ENCODE assay signal across 20 cellular contexts in genomic region chr3:96200897-96201296, GRCh38.
DNase-seq lines count a peak whose midpoint lies in the region; ATAC-seq and TF ChIP-seq lines count a peak whose summit lies in the region.
"Had no signal": no experiment of that assay in that cellular context is flagged by ENCODE, and none has a peak within 500 bp of the region (broad histone marks: within the 10 kb centered on the region; RNA-seq: fewer than 3 reads in every experiment).

No MANE protein-coding gene starts in this region.

- intact Hi-C loops in Right ventricle myocardium inferior (cut with DNase I) = no loop called here
- intact Hi-C loops in left ventricle myocardium inferior (cut with micrococcal nuclease) = no loop called here
- intact Hi-C loops in aorta (cut with DNase I) = no loop called here
- intact Hi-C loops in Caco-2 (cut with micrococcal nuclease; ENCODE audit: unreplicated experiment) = no loop called here

- ATAC-seq in Right ventricle myocardium inferior (peak; percentile 13), aorta (ENCODE audit: low FRiP score) (peak; percentile 51)
- peak; percentile 34 for ATAC-seq in stimulated activated memory B cell treated with anti-CD40 and anti-IgM and Interleukin-4, amounts not matched to agents 10 μg/mL and 1 μg/mL and 100 μg/mL, for 72 hours
- ATAC-seq: CD8-positive, alpha-beta T cell; GM12878; HCT116 had no signal

- POLR2A ChIA-PET in Caco-2 (lab: Charles Lee) = no interaction called here

- H3K27ac Mint-ChIP-seq in stimulated activated memory B cell treated with anti-CD40 and anti-IgM and Interleukin-4, amounts not matched to agents 10 μg/mL and 1 μg/mL and 100 μg/mL, for 72 hours = no peak overlapping the region
- H3K27ac Mint-ChIP-seq in Caco-2 (ENCODE audit: unreplicated experiment) = no peak overlapping the region
- H3K27ac Mint-ChIP-seq: B cell; CD4-positive, CD25-positive, alpha-beta regulatory T cell; CD8-positive, alpha-beta T cell had no signal

- no peak overlapping the region for H3K4me3 Mint-ChIP-seq in stimulated activated memory B cell treated with anti-CD40 and anti-IgM and Interleukin-4, amounts not matched to agents 10 μg/mL and 1 μg/mL and 100 μg/mL, for 72 hours
- H3K4me3 Mint-ChIP-seq in Caco-2 (ENCODE audit: unreplicated experiment) = no peak overlapping the region
- H3K4me3 Mint-ChIP-seq: B cell; CD8-positive, alpha-beta T cell had no signal

- CTCF ChIA-PET in Caco-2 (lab: Charles Lee) = no interaction called here

- H3K27ac ChIP-seq in left ventricle myocardium inferior (replicated peaks) (no peak overlapping the region), aorta (ENCODE audit: low read depth in 1 of 2, low read length in 2 of 2) (no peak overlapping the region)
- H3K27ac ChIP-seq: 22Rv1, BLaER1, C4-2B, GM23248 had no signal

- H3K27me3 ChIP-seq in left ventricle myocardium inferior (ENCODE audit: low read depth) (no peaks in the 10 kb centered on the region), aorta (ENCODE audit: control insufficient read depth in 1 of 2, insufficient read depth in 2 of 2, low read length in 1 of 2) (no peaks in the 10 kb centered on the region), Caco-2 (replicated peaks; ENCODE audit: control insufficient read depth, insufficient read depth, low read length) (no peaks in the 10 kb centered on the region)
- H3K27me3 ChIP-seq: BLaER1 had no signal

- H3K36me3 ChIP-seq in left ventricle myocardium inferior (no peaks in the 10 kb centered on the region), aorta (ENCODE audit: control insufficient read depth in 1 of 2, insufficient read depth in 2 of 2, low read length in 1 of 2) (no peaks in the 10 kb centered on the region), Caco-2 (ENCODE audit: control insufficient read depth, insufficient read depth, low read length) (no peaks in the 10 kb centered on the region)
- H3K36me3 ChIP-seq: BLaER1 had no signal

- TF ChIP-seq CTCF in left ventricle myocardium inferior (IDR thresholded peaks at IDR 0.05; ENCODE audit: borderline replicate concordance) = no peak
- no peak for TF ChIP-seq CTCF in Caco-2 (IDR thresholded peaks at IDR 0.05; ENCODE audit: insufficient read depth in 1 of 2, low read depth in 1 of 2, low read length in 1 of 2, severe bottlenecking in 1 of 2, unreplicated experiment in 1 of 2)

- no TSS peak for BruUV-seq in Caco-2 (replicated peaks; lab: Mats Ljungman, UMichigan)

- H3K9me3 ChIP-seq in left ventricle myocardium inferior (replicated peaks) (peaks cover 33% of the 10 kb centered on the region), aorta (ENCODE audit: control insufficient read depth, low read length) (peaks cover 2% of the 10 kb centered on the region), Caco-2 (no peaks in the 10 kb centered on the region)
- H3K9me3 ChIP-seq: BLaER1 had no signal

- no peaks in the 10 kb centered on the region for H3K4me1 Mint-ChIP-seq in stimulated activated memory B cell treated with anti-CD40 and anti-IgM and Interleukin-4, amounts not matched to agents 10 μg/mL and 1 μg/mL and 100 μg/mL, for 72 hours
- no peaks in the 10 kb centered on the region for H3K4me1 Mint-ChIP-seq in Caco-2 (ENCODE audit: low read depth, unreplicated experiment)
- H3K4me1 Mint-ChIP-seq: B cell; CD4-positive, CD25-positive, alpha-beta regulatory T cell had no signal

- no peaks in the 10 kb centered on the region for H3K4me1 ChIP-seq in left ventricle myocardium inferior
- no peaks in the 10 kb centered on the region for H3K4me1 ChIP-seq in aorta (ENCODE audit: control insufficient read depth in 1 of 2, insufficient read depth in 2 of 2, low read length in 2 of 2)
- H3K4me1 ChIP-seq in Caco-2 = no peaks in the 10 kb centered on the region
- H3K4me1 ChIP-seq: BLaER1 had no signal

- WGBS in aorta, 2 donors = 59 to 78% methylated on average over 1 of the region's 1 CpG

- H3K27me3 Mint-ChIP-seq in stimulated activated memory B cell treated with anti-CD40 and anti-IgM and Interleukin-4, amounts not matched to agents 10 μg/mL and 1 μg/mL and 100 μg/mL, for 72 hours = no peaks in the 10 kb centered on the region
- no peaks in the 10 kb centered on the region for H3K27me3 Mint-ChIP-seq in Caco-2 (ENCODE audit: insufficient read depth, unreplicated experiment)
- H3K27me3 Mint-ChIP-seq: B cell; CD4-positive, CD25-positive, alpha-beta regulatory T cell had no signal

- no peak overlapping the region for H3K4me3 ChIP-seq in left ventricle myocardium inferior
- H3K4me3 ChIP-seq in aorta (ENCODE audit: low read length in 2 of 2) = no peak overlapping the region
- no peak overlapping the region for H3K4me3 ChIP-seq in Caco-2 (ENCODE audit: low read depth, low read length)
- H3K4me3 ChIP-seq: BLaER1, GM12878, GM23248 had no signal

- no peaks in the 10 kb centered on the region for H3K36me3 Mint-ChIP-seq in stimulated activated memory B cell treated with anti-CD40 and anti-IgM and Interleukin-4, amounts not matched to agents 10 μg/mL and 1 μg/mL and 100 μg/mL, for 72 hours
- H3K36me3 Mint-ChIP-seq in Caco-2 (ENCODE audit: insufficient read depth, unreplicated experiment) = no peaks in the 10 kb centered on the region
- H3K36me3 Mint-ChIP-seq: CD4-positive, CD25-positive, alpha-beta regulatory T cell; CD8-positive, alpha-beta T cell had no signal

- no peaks in the 10 kb centered on the region for H3K9me3 Mint-ChIP-seq in stimulated activated memory B cell treated with anti-CD40 and anti-IgM and Interleukin-4, amounts not matched to agents 10 μg/mL and 1 μg/mL and 100 μg/mL, for 72 hours
- no peaks in the 10 kb centered on the region for H3K9me3 Mint-ChIP-seq in Caco-2 (ENCODE audit: unreplicated experiment)

- no peak for DNase-seq in Right ventricle myocardium inferior (ENCODE audit: missing footprints)
- DNase-seq in left ventricle myocardium inferior = no peak
- DNase-seq in aorta = no peak
- DNase-seq in activated T-cell treated with anti-CD3 and anti-CD28 coated beads, Interleukin-2, amount 50 U/mL, for 1 hour = no peak
- no peak for DNase-seq in Caco-2
- DNase-seq: CD4-positive, CD25-positive, alpha-beta regulatory T cell; CD8-positive, alpha-beta T cell; DMS 273 treated with DMSO at 0.1 percent for 48 hours; DMS79; EL; GDM1; GM23248; H7 had no signal
